27 cellular contexts compared by ENCODE assay signal in genomic region chr17:28689011-28689410, GRCh38.
"Had no signal": no experiment of that assay in that cellular context is flagged by ENCODE, and none has a peak within 500 bp of the region (broad histone marks: within the 10 kb centered on the region; RNA-seq: fewer than 3 reads in every experiment).

No MANE protein-coding gene starts in this region.

- DNase-seq: dermis blood vessel endothelial cell; dorsolateral prefrontal cortex; effector CD4-positive, alpha-beta T cell; effector memory CD4-positive, alpha-beta T cell; erythroblast; esophagus squamous epithelium; foreskin fibroblast; foreskin melanocyte; gastrocnemius medialis; glutamatergic neuron; head of caudate nucleus; heart right ventricle; hippocampal formation; left cardiac atrium; left lung; left ventricle myocardium superior; mesenchymal stem cell; mucosa of descending colon; naive B cell had no signal

- H3K27me3 Mint-ChIP-seq: naive B cell had no signal

- H3K4me3 Mint-ChIP-seq: mesothelial cell of epicardium, naive B cell had no signal

- H3K27ac ChIP-seq: coronary artery, epithelial cell of prostate, esophagus squamous epithelium, gastrocnemius medialis, heart right ventricle, left lung, lower lobe of right lung had no signal

- H3K4me1 ChIP-seq: gastrocnemius medialis, left lung, lower lobe of right lung had no signal

- H3K27ac Mint-ChIP-seq: mesothelial cell of epicardium, naive B cell had no signal

- FAIRE-seq: colon, islet of Langerhans, keratinocyte had no signal

- H3K27me3 ChIP-seq: dorsolateral prefrontal cortex, esophagus squamous epithelium, gastrocnemius medialis, heart right ventricle, left lung had no signal

- H3K9me3 ChIP-seq: esophagus squamous epithelium, gastrocnemius medialis, heart right ventricle, left lung, lower lobe of right lung, mucosa of descending colon had no signal

- ATAC-seq: esophagus mucosa, gastrocnemius medialis, heart right ventricle, left cardiac atrium, left lung, left ventricle myocardium superior, lower lobe of right lung, mucosa of descending colon had no signal

- H3K4me1 Mint-ChIP-seq: mesothelial cell of epicardium, naive B cell had no signal

- H3K4me3 ChIP-seq: coronary artery, dorsolateral prefrontal cortex, esophagus squamous epithelium, gastrocnemius medialis, heart right ventricle, left lung, lower lobe of right lung, mucosa of descending colon had no signal
